Comparison of ENCODE assay signal across 14 cellular contexts in the genomic region with DNA sequence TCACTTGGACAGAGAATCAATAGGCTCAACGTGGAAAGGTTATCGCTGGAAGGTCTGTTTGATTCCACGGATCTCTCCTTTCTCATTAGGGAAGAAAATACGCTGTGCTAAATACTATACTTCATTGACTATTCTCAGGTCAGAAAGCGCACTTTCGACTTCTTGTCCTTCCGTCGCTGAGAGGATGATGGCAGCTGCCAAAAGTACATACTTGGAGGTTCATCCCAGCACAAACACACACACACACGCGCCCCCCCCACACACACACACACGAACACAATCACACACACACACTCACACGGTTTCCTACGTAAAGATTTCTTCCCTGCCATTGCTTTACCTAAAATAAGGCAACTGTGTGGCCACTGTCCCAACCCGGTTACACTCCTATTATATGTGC. TPM values are rescaled to one million over a fixed set of nuclear protein-coding genes. Genes with fewer than 3 reads are reported as not detected.
A peak's percentile ranks its signal among the peaks of the same experiment; 100 is the strongest.
DNase-seq lines count a peak whose midpoint lies in the region; ATAC-seq and TF ChIP-seq lines count a peak whose summit lies in the region.
"Not testable (repeated sequence)": the region's sequence is repeated elsewhere in the genome, so short reads cannot be mapped to it uniquely, and the experiment has no call there.
"Had no signal": no experiment of that assay in that cellular context is flagged by ENCODE, and none has a peak within 500 bp of the region (broad histone marks: within the 10 kb centered on the region; RNA-seq: fewer than 3 reads in every experiment).

No MANE protein-coding gene starts in this region.

- WGBS in prostate gland, result 76% methylated on average over 9 of the region's 14 CpGs

- ATAC-seq in activated CD8-positive, alpha-beta memory T cell treated with anti-CD3 and anti-CD28 coated beads, Interleukin-2, amount 10 ng/mL, durations not matched to agents 7 days and 5 days; left ventricle myocardium superior; left lobe of liver; mucosa of descending colon; upper lobe of right lung: not testable (repeated sequence)

- TF ChIP-seq POLR2A in prostate gland (IDR thresholded peaks at IDR 0.05), result not testable (repeated sequence)

- H3K36me3 Mint-ChIP-seq in HFFc6 (ENCODE audit: low read depth); activated CD8-positive, alpha-beta memory T cell treated with anti-CD3 and anti-CD28 coated beads, Interleukin-2, amount 10 ng/mL, durations not matched to agents 7 days and 5 days; chondrocyte (ENCODE audit: low read depth): not testable (repeated sequence)

- TF ChIP-seq CTCF in HFFc6 (IDR thresholded peaks at IDR 0.05); chondrocyte (IDR thresholded peaks at IDR 0.05); mucosa of descending colon (IDR thresholded peaks at IDR 0.05); prostate gland (IDR thresholded peaks at IDR 0.05); upper lobe of right lung (IDR thresholded peaks at IDR 0.05): not testable (repeated sequence)

- H3K9me3 Mint-ChIP-seq in HFFc6; activated CD8-positive, alpha-beta memory T cell treated with anti-CD3 and anti-CD28 coated beads, Interleukin-2, amount 10 ng/mL, durations not matched to agents 7 days and 5 days (ENCODE audit: low read depth); chondrocyte (ENCODE audit: low read depth): not testable (repeated sequence)

- intact Hi-C loops in left ventricle myocardium superior (cut with micrococcal nuclease); mucosa of descending colon (cut with DNase I, micrococcal nuclease); prostate gland (cut with DNase I); upper lobe of right lung (cut with DNase I): not testable (repeated sequence)

- H3K9me3 ChIP-seq in mucosa of descending colon, prostate gland, upper lobe of right lung: not testable (repeated sequence)

- H3K4me3 ChIP-seq in mucosa of descending colon, prostate gland, upper lobe of right lung: not testable (repeated sequence)

- H3K4me1 ChIP-seq in mucosa of descending colon (ENCODE audit: low read depth); prostate gland (replicated peaks); upper lobe of right lung: not testable (repeated sequence)

- not testable (repeated sequence) for H3K27me3 Mint-ChIP-seq in HFFc6 (ENCODE audit: insufficient read depth); activated CD8-positive, alpha-beta memory T cell treated with anti-CD3 and anti-CD28 coated beads, Interleukin-2, amount 10 ng/mL, durations not matched to agents 7 days and 5 days; chondrocyte (ENCODE audit: low read depth)

- DNase-seq in HFFc6, result peak; percentile 0
- DNase-seq in activated CD8-positive, alpha-beta memory T cell treated with anti-CD3 and anti-CD28 coated beads, Interleukin-2, amount 10 ng/mL, durations not matched to agents 7 days and 5 days, result peak; percentile 19
- DNase-seq in chondrocyte (ENCODE audit: low spot score), result peak; percentile 53
- peak; percentile 10 for DNase-seq in left ventricle myocardium superior
- DNase-seq in left lobe of liver (ENCODE audit: low spot score), result peak; percentile 6
- DNase-seq in mucosa of descending colon, result peak in 2 of 3 donors; percentile 0 to 8
- DNase-seq in prostate gland (ENCODE audit: low spot score), result peak; percentile 2
- DNase-seq in upper lobe of right lung, result peak; percentile 18

- not testable (repeated sequence) for H3K27ac ChIP-seq in prostate gland, upper lobe of right lung

- not testable (repeated sequence) for H3K36me3 ChIP-seq in mucosa of descending colon (ENCODE audit: low read depth); prostate gland; upper lobe of right lung

- H3K4me1 Mint-ChIP-seq in HFFc6 (ENCODE audit: low read depth); activated CD8-positive, alpha-beta memory T cell treated with anti-CD3 and anti-CD28 coated beads, Interleukin-2, amount 10 ng/mL, durations not matched to agents 7 days and 5 days; chondrocyte (ENCODE audit: low read depth): not testable (repeated sequence)

- H3K4me3 Mint-ChIP-seq in HFFc6; activated CD8-positive, alpha-beta memory T cell treated with anti-CD3 and anti-CD28 coated beads, Interleukin-2, amount 10 ng/mL, durations not matched to agents 7 days and 5 days; chondrocyte (ENCODE audit: unreplicated experiment): not testable (repeated sequence)

- H3K27ac Mint-ChIP-seq in HFFc6; activated CD8-positive, alpha-beta memory T cell treated with anti-CD3 and anti-CD28 coated beads, Interleukin-2, amount 10 ng/mL, durations not matched to agents 7 days and 5 days; chondrocyte (ENCODE audit: unreplicated experiment): not testable (repeated sequence)

- CTCF ChIA-PET in activated CD8-positive, alpha-beta memory T cell treated with anti-CD3 and anti-CD28 coated beads, Interleukin-2, amount 10 ng/mL, durations not matched to agents 7 days and 5 days (lab: Charles Lee), result not testable (repeated sequence)

- H3K27me3 ChIP-seq in prostate gland (replicated peaks; ENCODE audit: insufficient read depth); upper lobe of right lung: not testable (repeated sequence)

RNA-seq across cellular contexts. Expression of a gene that starts 0.5 kb away (rescaled TPM):
- under 1 TPM in 1 of 6 experiments, not detected in 5; 0.11 TPM for total RNA-seq in HFFc6 (2021; fragmentation: NEBNext Ultra II Directional; extraction: Animal tissue kit (Norgen Biotek cat#: 25700))
- not detected for total RNA-seq in activated CD8-positive, alpha-beta memory T cell treated with anti-CD3 and anti-CD28 coated beads, Interleukin-2, amount 10 ng/mL, durations not matched to agents 7 days and 5 days
- total RNA-seq in chondrocyte (not detected in 3 replicates), left ventricle myocardium superior (not detected), left lobe of liver (not detected), mucosa of descending colon (not detected), prostate gland (not detected), upper lobe of right lung (not detected)
- total RNA-seq: A172; Calu3; CD4-positive, alpha-beta T cell; G401; H4 had no signal

RNA-seq across cellular contexts. Expression of a gene that starts 4.2 kb away (rescaled TPM):
- total RNA-seq in HFFc6 (2021; fragmentation: NEBNext Ultra II Directional; extraction: Animal tissue kit (Norgen Biotek cat#: 25700)), result not detected
- not detected for total RNA-seq in activated CD8-positive, alpha-beta memory T cell treated with anti-CD3 and anti-CD28 coated beads, Interleukin-2, amount 10 ng/mL, durations not matched to agents 7 days and 5 days
- total RNA-seq in chondrocyte (not detected in 3 replicates), left ventricle myocardium superior (not detected), left lobe of liver (not detected), mucosa of descending colon (not detected), prostate gland (not detected), upper lobe of right lung (not detected)
- total RNA-seq: A172; Calu3; CD4-positive, alpha-beta T cell; G401; GM12878; H4 had no signal

RNA-seq across cellular contexts. Expression of a gene that starts 5.3 kb away (rescaled TPM):
- total RNA-seq in HFFc6 (2021; fragmentation: NEBNext Ultra II Directional; extraction: Animal tissue kit (Norgen Biotek cat#: 25700)), result not detected
- total RNA-seq in activated CD8-positive, alpha-beta memory T cell treated with anti-CD3 and anti-CD28 coated beads, Interleukin-2, amount 10 ng/mL, durations not matched to agents 7 days and 5 days, result not detected
- total RNA-seq in chondrocyte (not detected in 3 replicates), left ventricle myocardium superior (not detected), left lobe of liver (not detected), mucosa of descending colon (not detected), prostate gland (not detected), upper lobe of right lung (not detected)
- total RNA-seq: A172; Calu3; CD4-positive, alpha-beta T cell; G401; GM12878; H4 had no signal

RNA-seq across cellular contexts. Expression of a gene that starts 10.0 kb away (rescaled TPM):
- not detected for total RNA-seq in HFFc6 (2021; fragmentation: NEBNext Ultra II Directional; extraction: Animal tissue kit (Norgen Biotek cat#: 25700))
- not detected for total RNA-seq in activated CD8-positive, alpha-beta memory T cell treated with anti-CD3 and anti-CD28 coated beads, Interleukin-2, amount 10 ng/mL, durations not matched to agents 7 days and 5 days
- total RNA-seq in chondrocyte (not detected in 3 replicates), left ventricle myocardium superior (not detected), left lobe of liver (not detected), mucosa of descending colon (not detected), prostate gland (not detected), upper lobe of right lung (not detected)
- total RNA-seq: A172; Calu3; CD4-positive, alpha-beta T cell; G401; GM12878; H4 had no signal

RNA-seq across cellular contexts. Expression of a gene that starts 19.5 kb away (rescaled TPM):
- total RNA-seq in HFFc6 (2021; fragmentation: NEBNext Ultra II Directional; extraction: Animal tissue kit (Norgen Biotek cat#: 25700)), result not detected
- total RNA-seq in activated CD8-positive, alpha-beta memory T cell treated with anti-CD3 and anti-CD28 coated beads, Interleukin-2, amount 10 ng/mL, durations not matched to agents 7 days and 5 days, result not detected
- not detected in 3 replicates for total RNA-seq in chondrocyte
- not detected for total RNA-seq in left ventricle myocardium superior
- not detected for total RNA-seq in left lobe of liver
- not detected for total RNA-seq in mucosa of descending colon
- total RNA-seq in prostate gland, result not detected
- not detected for total RNA-seq in upper lobe of right lung
- total RNA-seq: A172; Calu3; CD4-positive, alpha-beta T cell; G401; GM12878; H4 had no signal

Comparison
In these comparisons a context has a peak if more than half of its experiments do, and no peak if none do; other contexts are left out.
1. DNase-seq: peak in every context shown above with its lines; median percentile 53 in chondrocyte; 19 in activated CD8-positive, alpha-beta memory T cell treated with anti-CD3 and anti-CD28 coated beads, Interleukin-2, amount 10 ng/mL, durations not matched to agents 7 days and 5 days; 18 in upper lobe of right lung; 10 in left ventricle myocardium superior; 6 in left lobe of liver; 4 in mucosa of descending colon; 2 in prostate gland; 0 in HFFc6.